12 cellular contexts compared by ENCODE assay signal in the genomic region with DNA sequence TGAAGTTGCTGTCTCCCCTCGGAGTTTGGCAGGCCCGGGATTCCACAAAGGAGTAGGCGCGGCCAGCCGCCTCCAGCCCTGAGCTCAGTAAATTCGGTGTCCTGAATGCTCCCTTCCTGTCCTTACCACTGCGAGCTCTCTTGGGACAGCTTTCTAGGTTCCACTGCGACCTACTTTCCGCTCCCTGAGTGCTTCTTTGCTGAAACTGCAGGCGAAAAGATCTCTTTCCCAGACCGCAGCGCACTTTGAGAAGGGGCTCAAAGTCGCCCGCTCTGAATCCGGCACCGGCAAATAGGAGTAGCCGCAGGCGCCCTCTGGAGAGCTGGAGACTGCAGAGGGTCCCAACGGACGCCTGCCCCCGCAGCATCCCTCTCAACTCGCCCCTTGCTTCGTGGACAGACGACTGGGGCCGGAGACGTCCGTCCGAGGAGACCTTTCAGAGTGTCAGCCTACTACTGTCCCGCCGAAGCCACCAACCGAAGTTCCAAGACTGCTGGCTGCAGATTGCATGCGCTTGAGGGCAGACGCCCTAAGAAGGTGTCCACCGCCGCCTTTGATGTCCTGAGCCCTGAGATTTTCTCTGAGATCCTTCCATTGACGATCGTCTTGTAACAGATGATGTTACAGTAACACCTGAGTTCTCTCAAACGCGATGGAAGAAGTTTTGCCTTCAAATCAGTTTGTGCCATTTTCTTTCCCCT.
A peak's percentile ranks its signal among the peaks of the same experiment; 100 is the strongest.
DNase-seq lines count a peak whose midpoint lies in the region; ATAC-seq and TF ChIP-seq lines count a peak whose summit lies in the region.
"Had no signal": no experiment of that assay in that cellular context is flagged by ENCODE, and none has a peak within 500 bp of the region (broad histone marks: within the 10 kb centered on the region; RNA-seq: fewer than 3 reads in every experiment).

No MANE protein-coding gene starts in this region.

- CTCF ChIA-PET in activated CD4-positive, alpha-beta T cell treated with anti-CD3 and anti-CD28 coated beads for 36 hours (lab: Charles Lee), result interaction anchor here (0.5 kb wide), 1 partner anchor 398 kb away, joined by 3 read pairs; no protein-coding TSS in a partner anchor

- H3K36me3 Mint-ChIP-seq in CD14-positive monocyte, result peaks cover 0 to 8% of the 10 kb centered on the region in 2 donors
- no peaks in the 10 kb centered on the region for H3K36me3 Mint-ChIP-seq in activated CD4-positive, alpha-beta T cell treated with anti-CD3 and anti-CD28 coated beads for 36 hours (ENCODE audit: low read depth)
- H3K36me3 Mint-ChIP-seq: CD4-positive, alpha-beta memory T cell had no signal

- peaks cover 17% of the 10 kb centered on the region for H3K4me1 Mint-ChIP-seq in CD14-positive monocyte
- peaks cover 2% of the 10 kb centered on the region for H3K4me1 Mint-ChIP-seq in activated CD4-positive, alpha-beta T cell treated with anti-CD3 and anti-CD28 coated beads for 36 hours

- no peaks in the 10 kb centered on the region for H3K79me2 ChIP-seq in parathyroid adenoma

- H3K27ac ChIP-seq in left ventricle myocardium inferior (replicated peaks) (peak overlapping the region; percentile 50), parathyroid adenoma (no peak overlapping the region)

- no peak for ATAC-seq in HG03565 (IDR thresholded peaks at IDR 0.05; ENCODE audit: unreplicated experiment)
- ATAC-seq in activated CD4-positive, alpha-beta T cell treated with anti-CD3 and anti-CD28 coated beads for 36 hours, result no peak

- POLR2A ChIA-PET in activated CD4-positive, alpha-beta T cell treated with anti-CD3 and anti-CD28 coated beads for 36 hours (lab: Charles Lee), result no interaction called here

- peaks cover 0 to 5% (median 0%) of the 10 kb centered on the region in 7 donors for H3K9me3 Mint-ChIP-seq in CD14-positive monocyte
- H3K9me3 Mint-ChIP-seq in activated CD4-positive, alpha-beta T cell treated with anti-CD3 and anti-CD28 coated beads for 36 hours (ENCODE audit: low read depth), result no peaks in the 10 kb centered on the region
- H3K9me3 Mint-ChIP-seq: CD4-positive, alpha-beta memory T cell had no signal

- peaks cover 34 to 39% (median 34%) of the 10 kb centered on the region in 3 donors for H3K27me3 Mint-ChIP-seq in CD14-positive monocyte (ENCODE audit: low read depth in 3 of 3)
- no peaks in the 10 kb centered on the region for H3K27me3 Mint-ChIP-seq in activated CD4-positive, alpha-beta T cell treated with anti-CD3 and anti-CD28 coated beads for 36 hours
- H3K27me3 Mint-ChIP-seq: CD4-positive, alpha-beta memory T cell had no signal

- H3K4me3 Mint-ChIP-seq in CD14-positive monocyte, result peak overlapping the region; percentile 47 to 76
- H3K4me3 Mint-ChIP-seq in activated CD4-positive, alpha-beta T cell treated with anti-CD3 and anti-CD28 coated beads for 36 hours, result no peak overlapping the region
- H3K4me3 Mint-ChIP-seq: CD4-positive, alpha-beta memory T cell had no signal

- no peak for DNase-seq in CD14-positive monocyte (ENCODE audit: low spot score)
- peak; percentile 56 for DNase-seq in adipocyte (ENCODE audit: low read depth)
- no peak for DNase-seq in left ventricle myocardium inferior
- DNase-seq in NOMO-1 treated with dmso at 0.1 percent for 144 hours (lab: John Stamatoyannopoulos, UW; ENCODE audit: unreplicated experiment), result no peak
- DNase-seq in activated CD4-positive, alpha-beta T cell treated with anti-CD3 and anti-CD28 coated beads for 36 hours, result no peak
- no peak for DNase-seq in CD1c-positive myeloid dendritic cell (ENCODE audit: extremely low spot score)
- DNase-seq: caudate nucleus; CD4-positive, alpha-beta memory T cell; head of caudate nucleus had no signal

- H3K4me1 ChIP-seq in adipocyte (ENCODE audit: control insufficient read depth, insufficient read depth, low read length) (peaks cover 20% of the 10 kb centered on the region), left ventricle myocardium inferior (peaks cover 23% of the 10 kb centered on the region), parathyroid adenoma (no peaks in the 10 kb centered on the region)
- H3K4me1 ChIP-seq: HAP-1 had no signal

- peak overlapping the region in 1 of 7 donors; percentile 50 for H3K27ac Mint-ChIP-seq in CD14-positive monocyte
- no peak overlapping the region for H3K27ac Mint-ChIP-seq in activated CD4-positive, alpha-beta T cell treated with anti-CD3 and anti-CD28 coated beads for 36 hours

- H3K27me3 ChIP-seq in adipocyte (replicated peaks; ENCODE audit: control insufficient read depth, insufficient read depth, low read length), result no peaks in the 10 kb centered on the region
- H3K27me3 ChIP-seq in left ventricle myocardium inferior (ENCODE audit: low read depth), result peaks cover 100% of the 10 kb centered on the region
- H3K27me3 ChIP-seq in parathyroid adenoma (ENCODE audit: control insufficient read depth, insufficient read depth, low read length), result no peaks in the 10 kb centered on the region

- H3K36me3 ChIP-seq in adipocyte (ENCODE audit: control insufficient read depth, insufficient read depth, low read length, severe bottlenecking) (no peaks in the 10 kb centered on the region), left ventricle myocardium inferior (no peaks in the 10 kb centered on the region), parathyroid adenoma (ENCODE audit: control insufficient read depth, insufficient read depth, low read length) (no peaks in the 10 kb centered on the region)
- H3K36me3 ChIP-seq: HAP-1 had no signal

- TF ChIP-seq CTCF in CD14-positive monocyte (IDR thresholded peaks at IDR 0.05), result no peak
- no peak for TF ChIP-seq CTCF in left ventricle myocardium inferior (IDR thresholded peaks at IDR 0.05; ENCODE audit: borderline replicate concordance)
- TF ChIP-seq CTCF in parathyroid adenoma (IDR thresholded peaks at IDR 0.05), result no peak

- H3K9me3 ChIP-seq in adipocyte (ENCODE audit: control insufficient read depth, low read length) (no peaks in the 10 kb centered on the region), left ventricle myocardium inferior (replicated peaks) (no peaks in the 10 kb centered on the region), parathyroid adenoma (ENCODE audit: control insufficient read depth, low read length) (no peaks in the 10 kb centered on the region)
- H3K9me3 ChIP-seq: HAP-1 had no signal

- H2AFZ ChIP-seq in parathyroid adenoma, result peak overlapping the region; percentile 54

- H3K9ac ChIP-seq in adipocyte (ENCODE audit: low read length) (peak overlapping the region; percentile 48), parathyroid adenoma (no peak overlapping the region)

- peak overlapping the region; percentile 70 for H3K4me3 ChIP-seq in adipocyte (ENCODE audit: low read length)
- H3K4me3 ChIP-seq in left ventricle myocardium inferior, result peak overlapping the region; percentile 50
- H3K4me3 ChIP-seq in parathyroid adenoma (ENCODE audit: low read depth, low read length), result no peak overlapping the region
- H3K4me3 ChIP-seq: HAP-1 had no signal

- no peak overlapping the region for H3K4me2 ChIP-seq in parathyroid adenoma (ENCODE audit: low read length)

- intact Hi-C loops in CD14-positive monocyte (cut with micrococcal nuclease) (no loop called here), left ventricle myocardium inferior (cut with micrococcal nuclease) (no loop called here)
- intact Hi-C loops in activated CD4-positive, alpha-beta T cell treated with anti-CD3 and anti-CD28 coated beads for 36 hours (cut with DNase I, micrococcal nuclease), result no loop called here
